ENCODE assay signal across 1 cellular context in genomic region chr19:52191374-52191773, GRCh38.
A peak's percentile ranks its signal among the peaks of the same experiment; 100 is the strongest.
TF ChIP-seq lines count a peak whose summit lies in the region.

No MANE protein-coding gene starts in this region.

TF ChIP-seq in K562, 482 proteins besides CTCF, POLR2A, EP300 and RAD21:
- TF ChIP-seq ZFP91 (CRISPR knock-in tag; IDR thresholded peaks at IDR 0.05) (no peak), PKNOX1 (IDR thresholded peaks at IDR 0.05) (peak; percentile 25; the same call in 1 of the 2 replicates), HOMEZ (CRISPR knock-in tag; IDR thresholded peaks at IDR 0.05) (no peak), MCM3 (IDR thresholded peaks at IDR 0.05) (no peak), MED1 (CRISPR knock-in tag; IDR thresholded peaks at IDR 0.05; ENCODE audit: borderline replicate concordance) (no peak)
